In the genomic region with DNA sequence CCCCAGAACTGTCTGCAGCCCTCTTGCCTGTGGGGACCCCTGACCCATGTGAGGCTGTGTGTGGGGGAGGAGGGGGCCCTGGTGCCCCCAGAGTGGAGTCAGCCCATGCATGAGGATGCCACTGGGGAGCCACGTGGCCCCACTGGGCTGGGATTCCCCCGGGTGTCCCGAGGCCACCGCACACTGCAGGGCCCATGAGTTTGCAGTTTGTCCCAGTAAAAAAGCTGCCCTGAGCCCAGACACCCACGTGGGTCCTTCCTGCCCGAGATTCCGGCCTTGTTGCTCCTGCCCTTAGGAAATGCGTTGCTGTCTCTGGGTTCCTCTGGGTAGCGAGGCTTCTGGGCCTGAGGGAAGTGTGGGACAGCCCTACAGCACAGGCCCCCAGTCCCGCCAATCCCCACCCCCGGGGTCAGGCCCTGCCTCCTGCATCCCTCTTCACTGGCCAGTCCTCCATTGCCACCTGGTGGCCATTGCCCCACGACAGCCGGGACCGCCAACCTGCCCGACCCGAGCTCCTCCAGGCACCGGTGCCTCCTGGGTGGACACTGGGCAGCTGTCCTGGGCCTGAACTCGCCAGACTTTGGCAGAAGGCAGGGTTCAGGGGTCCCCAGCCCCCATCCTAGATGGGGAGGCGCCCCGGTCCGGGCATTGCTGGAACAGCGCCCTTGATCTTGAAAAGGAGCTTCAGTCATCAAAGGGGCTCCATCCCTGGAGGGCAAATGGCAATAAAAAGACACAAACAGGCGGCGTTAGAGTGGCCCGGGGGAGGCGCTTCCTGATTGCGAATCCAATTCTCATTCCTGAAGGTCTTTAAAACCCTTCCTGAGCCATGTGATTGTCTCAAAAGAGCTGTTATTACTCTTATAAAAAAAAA, we compare ENCODE assay signal across 7 cellular contexts. TPM values are rescaled to one million over a fixed set of nuclear protein-coding genes. Genes with fewer than 3 reads are reported as not detected.
DNase-seq lines count a peak whose midpoint lies in the region; ATAC-seq and TF ChIP-seq lines count a peak whose summit lies in the region.

No MANE protein-coding gene starts in this region.

- intact Hi-C loops in activated CD4-positive, alpha-beta T cell treated with anti-CD3 and anti-CD28 coated beads for 36 hours (cut with DNase I, micrococcal nuclease), result loop anchor here (1.0 to 5.0 kb wide), 4 partner anchors 427 to 486 kb away; a partner anchor contains a TSS
- intact Hi-C loops in left colon (cut with DNase I, micrococcal nuclease), result loop anchor here in 1 of 2 donors (5.0 kb wide), 1 partner anchor 427 kb away; a partner anchor contains a TSS

- POLR2A ChIA-PET in activated CD4-positive, alpha-beta T cell treated with anti-CD3 and anti-CD28 coated beads for 36 hours (lab: Charles Lee), result no interaction called here

- CTCF ChIA-PET in activated CD4-positive, alpha-beta T cell treated with anti-CD3 and anti-CD28 coated beads for 36 hours (lab: Charles Lee), result interaction anchor here (0.7 to 1.7 kb wide), 6 partner anchors 13 to 487 kb away, joined by 3 to 8 read pairs (median 4); no protein-coding TSS in a partner anchor

- H3K4me3 Mint-ChIP-seq in activated CD4-positive, alpha-beta T cell treated with anti-CD3 and anti-CD28 coated beads for 36 hours, result no peak overlapping the region

- peak; percentile 75 for TF ChIP-seq CTCF in GM12872 (IDR thresholded peaks at IDR 0.05; ENCODE audit: insufficient read depth, low read depth, low read length)

- ATAC-seq in activated CD4-positive, alpha-beta T cell treated with anti-CD3 and anti-CD28 coated beads for 36 hours, result peak; percentile 60
- ATAC-seq in left colon (peak; percentile 91), GM18861 (IDR thresholded peaks at IDR 0.05; ENCODE audit: unreplicated experiment) (no peak)

- H3K27ac Mint-ChIP-seq in activated CD4-positive, alpha-beta T cell treated with anti-CD3 and anti-CD28 coated beads for 36 hours, result no peak overlapping the region

- H3K9me3 Mint-ChIP-seq in activated CD4-positive, alpha-beta T cell treated with anti-CD3 and anti-CD28 coated beads for 36 hours (ENCODE audit: low read depth), result no peaks in the 10 kb centered on the region

- peak; percentile 24 for DNase-seq in NCI-H2171 (lab: John Stamatoyannopoulos, UW)
- DNase-seq in activated CD4-positive, alpha-beta T cell treated with anti-CD3 and anti-CD28 coated beads for 36 hours, result peak; percentile 82
- DNase-seq in cerebellum (ENCODE audit: low spot score), result peak; percentile 79
- peak; percentile 52 to 76 for DNase-seq in left colon
- DNase-seq in stimulated activated CD4-positive, alpha-beta T cell treated with anti-CD3 and anti-CD28 coated beads, Interleukin-4, amount 100 ng/mL, for 4 hours, result peak; percentile 49 to 62

- no peaks in the 10 kb centered on the region for H3K4me1 Mint-ChIP-seq in activated CD4-positive, alpha-beta T cell treated with anti-CD3 and anti-CD28 coated beads for 36 hours

- peaks cover 7% of the 10 kb centered on the region for H3K27me3 Mint-ChIP-seq in activated CD4-positive, alpha-beta T cell treated with anti-CD3 and anti-CD28 coated beads for 36 hours

- H3K36me3 Mint-ChIP-seq in activated CD4-positive, alpha-beta T cell treated with anti-CD3 and anti-CD28 coated beads for 36 hours (ENCODE audit: low read depth), result no peaks in the 10 kb centered on the region

RNA-seq across cellular contexts. Expression of a gene that starts 15.6 kb away (rescaled TPM):
- total RNA-seq in activated CD4-positive, alpha-beta T cell treated with anti-CD3 and anti-CD28 coated beads for 36 hours, result not detected
- total RNA-seq in cerebellum (0.18 TPM), left colon (1 to 10 TPM in 1 of 2 donors, under 1 TPM in 1; 0.58 to 1.0 TPM)

RNA-seq across cellular contexts. Expression of a gene that starts 40.6 kb away (rescaled TPM):
- under 1 TPM in 1 of 2 experiments, not detected in 1; 0.32 TPM for total RNA-seq in activated CD4-positive, alpha-beta T cell treated with anti-CD3 and anti-CD28 coated beads for 36 hours
- total RNA-seq in cerebellum, result 15.7 TPM
- total RNA-seq in left colon, result 1 to 10 TPM in 1 of 2 donors, under 1 TPM in 1; 0.34 to 1.7 TPM

Comparison
In these comparisons a context has a peak if more than half of its experiments do, and no peak if none do; other contexts are left out.
1. DNase-seq: peak in every context shown above with its lines; median percentile 82 in activated CD4-positive, alpha-beta T cell treated with anti-CD3 and anti-CD28 coated beads for 36 hours; 79 in cerebellum; 64 in left colon; 56 in stimulated activated CD4-positive, alpha-beta T cell treated with anti-CD3 and anti-CD28 coated beads, Interleukin-4, amount 100 ng/mL, for 4 hours; 24 in NCI-H2171.